Comparison of ENCODE assay signal across 11 cellular contexts in the genomic region with DNA sequence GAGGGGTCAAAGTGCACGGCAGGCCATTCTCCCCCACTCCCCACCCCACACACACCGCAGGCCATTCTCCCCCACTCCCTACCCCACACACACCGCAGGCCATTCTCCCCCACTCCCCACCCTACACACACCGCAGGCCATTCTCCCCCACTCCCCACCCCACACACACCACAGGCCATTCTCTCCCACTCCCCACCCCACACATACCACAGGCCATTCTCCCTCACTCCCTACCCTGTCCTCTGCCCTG. TPM values are rescaled to one million over a fixed set of nuclear protein-coding genes. Genes with fewer than 3 reads are reported as not detected.
DNase-seq lines count a peak whose midpoint lies in the region; ATAC-seq and TF ChIP-seq lines count a peak whose summit lies in the region.
"Had no signal": no experiment of that assay in that cellular context is flagged by ENCODE, and none has a peak within 500 bp of the region (broad histone marks: within the 10 kb centered on the region; RNA-seq: fewer than 3 reads in every experiment).

No MANE protein-coding gene starts in this region.

- no peak overlapping the region for H3K27ac ChIP-seq in KMS-11
- H3K27ac ChIP-seq in caudate nucleus (ENCODE audit: low read depth, low read length), result peak overlapping the region; percentile 70
- H3K27ac ChIP-seq in mesodermal cell (ENCODE audit: low read depth, low read length, severe bottlenecking), result peak overlapping the region; percentile 36
- peak overlapping the region in 5 of 8 donors; percentile 50 to 80 (median 67) for H3K27ac ChIP-seq in spleen
- H3K27ac ChIP-seq: SK-N-MC had no signal

- TF ChIP-seq POLR2A in spleen (IDR thresholded peaks at IDR 0.05), result no peak

- H3K36me3 ChIP-seq in KMS-11 (ENCODE audit: insufficient read depth) (no peaks in the 10 kb centered on the region), mesodermal cell (ENCODE audit: control insufficient read depth, insufficient read depth, low read length) (peaks cover 6% of the 10 kb centered on the region), spleen (peaks cover 0 to 90% (median 37%) of the 10 kb centered on the region in 6 donors)

- H3K9ac ChIP-seq in KMS-11, result no peak overlapping the region

- no peaks in the 10 kb centered on the region for H3K79me2 ChIP-seq in KMS-11 (ENCODE audit: insufficient read depth, low read depth)

- TF ChIP-seq CTCF in KMS-11 (conservative IDR thresholded peaks at IDR 0.05; ENCODE audit: low read depth, low read length) (0 out of 2 replicates have a peak, but pooled peaks have one; percentile 6), spleen (IDR thresholded peaks at IDR 0.05 in 8 of 11, conservative IDR thresholded peaks at IDR 0.05 in 3 of 11) (no peak)

- H4K20me1 ChIP-seq in KMS-11 (ENCODE audit: insufficient read depth), result no peaks in the 10 kb centered on the region

- intact Hi-C loops in spleen (cut with DNase I; ENCODE audit: low total_unique reads), result no loop called here

- 71% methylated on average over 3 of the region's 4 CpGs; no CpG with 5 or more reads in 1 of the 2 experiments for WGBS in mesodermal cell (ENCODE audit: insufficient coverage in 2 of 2), 2 experiments
- 65 to 90% (median 82%) methylated on average over 3 to 4 of the region's 4 CpGs for WGBS in spleen, 5 donors

- H3K4me1 ChIP-seq in KMS-11 (ENCODE audit: low read depth, poor library complexity, severe bottlenecking) (no peaks in the 10 kb centered on the region), mesodermal cell (ENCODE audit: control insufficient read depth, insufficient read depth, low read length, poor library complexity, severe bottlenecking) (peaks cover 52% of the 10 kb centered on the region), spleen (peaks cover 17 to 85% (median 41%) of the 10 kb centered on the region in 6 donors)

- H3K27me3 ChIP-seq in KMS-11 (ENCODE audit: insufficient read depth, low read depth) (no peaks in the 10 kb centered on the region), spleen (replicated peaks in 1 of 7) (no peaks in the 10 kb centered on the region)

- ATAC-seq in GM19397 (IDR thresholded peaks at IDR 0.05; ENCODE audit: unreplicated experiment), result no peak
- no peak for ATAC-seq in left lobe of liver

- DNase-seq in caudate nucleus (lab: John Stamatoyannopoulos, UW) (no peak), spleen (no peak), mesenteric fat pad (ENCODE audit: low spot score) (no peak), left lobe of liver (ENCODE audit: low spot score) (no peak)
- no peak for DNase-seq in activated CD8-positive, alpha-beta memory T cell treated with anti-CD3 and anti-CD28 coated beads, Interleukin-2, amount 50 U/mL, for 4 hours
- DNase-seq: NCI-H1048, NCI-H345 had no signal

- no peak overlapping the region for H3K4me3 ChIP-seq in KMS-11 (IDR thresholded peaks at IDR 0.05; ENCODE audit: insufficient read depth, low read depth, low read length)
- H3K4me3 ChIP-seq in mesodermal cell (ENCODE audit: extremely low read depth, insufficient read depth, low read length, poor library complexity, severe bottlenecking), result no peak overlapping the region
- H3K4me3 ChIP-seq in spleen, result peak overlapping the region in 1 of 8 donors; percentile 24
- H3K4me3 ChIP-seq: SK-N-MC had no signal

- H2AFZ ChIP-seq in KMS-11 (ENCODE audit: low read depth), result no peak overlapping the region

- H3K4me2 ChIP-seq in KMS-11, result no peak overlapping the region

- no peaks in the 10 kb centered on the region for H3K9me3 ChIP-seq in mesodermal cell (ENCODE audit: control insufficient read depth, low read length)
- H3K9me3 ChIP-seq in spleen, result no peaks in the 10 kb centered on the region

RNA-seq across cellular contexts. Expression of a gene that starts 15.7 kb away (rescaled TPM):
- polyA plus RNA-seq in mesodermal cell (2013, experiment 1 of 2), result 15.0 TPM
- polyA plus RNA-seq in mesodermal cell (2013, experiment 2 of 2), result 13.4 TPM
- total RNA-seq in spleen, result 10 to 100 TPM; 32.1 to 55.3 (median 37.8) TPM
- 10 to 100 TPM in 1 of 3 donors, 1 to 10 TPM in 2; 4.5 to 13.9 (median 5.5) TPM for polyA plus RNA-seq in spleen
- total RNA-seq in mesenteric fat pad, result 77.6 TPM
- 116 TPM for total RNA-seq in left lobe of liver

RNA-seq across cellular contexts. Expression of a gene that starts 42.4 kb away (rescaled TPM):
- polyA plus RNA-seq in mesodermal cell (2013, experiment 1 of 2), result 17.3 TPM
- 14.6 TPM for polyA plus RNA-seq in mesodermal cell (2013, experiment 2 of 2)
- 1 to 10 TPM; 2.4 to 7.9 (median 5.3) TPM for total RNA-seq in spleen
- polyA plus RNA-seq in spleen, result 1 to 10 TPM; 1.3 to 3.4 (median 2.7) TPM
- total RNA-seq in mesenteric fat pad, result 48.8 TPM
- 6.2 TPM for total RNA-seq in left lobe of liver
